In genomic region chr1:37303884-37304574, GRCh38 we compare ENCODE assay signal across 22 cellular contexts.
"Had no signal": no experiment of that assay in that cellular context is flagged by ENCODE, and none has a peak within 500 bp of the region (broad histone marks: within the 10 kb centered on the region; RNA-seq: fewer than 3 reads in every experiment).

No MANE protein-coding gene starts in this region.

- H3K4me3 ChIP-seq: left ventricle myocardium inferior, lower lobe of right lung, psoas muscle, right lobe of liver, tibial artery, upper lobe of left lung, uterus had no signal

- H3K4me1 Mint-ChIP-seq: stimulated activated memory B cell treated with anti-CD40 and anti-IgM and Interleukin-4, amounts not matched to agents 10 μg/mL and 1 μg/mL and 100 μg/mL, for 72 hours had no signal

- H3K27ac ChIP-seq: foreskin keratinocyte, left ventricle myocardium inferior, lower lobe of right lung, neutrophil, psoas muscle, right lobe of liver, tibial artery, upper lobe of left lung, uterus had no signal

- H3K9me3 Mint-ChIP-seq: endodermal cell; natural killer cell treated with Interleukin-12 subunit alpha and Interleukin-12 subunit beta and Interleukin-15 and Interleukin-18, amount 100 ng/mL, for 72 hours; stimulated activated memory B cell treated with anti-CD40 and anti-IgM and Interleukin-4, amounts not matched to agents 10 μg/mL and 1 μg/mL and 100 μg/mL, for 72 hours; stimulated activated naive CD8-positive, alpha-beta T cell treated with anti-CD3 and anti-CD28 coated beads, Interleukin-15, Interleukin-2, amounts not matched to agents 100 ng/mL and 50 ng/mL, for 24 hours had no signal

- ATAC-seq: foreskin keratinocyte; left cardiac atrium; lower lobe of right lung; natural killer cell treated with Interleukin-12 subunit alpha and Interleukin-12 subunit beta and Interleukin-15 and Interleukin-18, amount 100 ng/mL, for 72 hours; psoas muscle; right lobe of liver; stimulated activated memory B cell treated with anti-CD40 and anti-IgM and Interleukin-4, amounts not matched to agents 10 μg/mL and 1 μg/mL and 100 μg/mL, for 72 hours had no signal

- H3K9me3 ChIP-seq: left ventricle myocardium inferior, lower lobe of right lung, neutrophil, psoas muscle, right lobe of liver, tibial artery, upper lobe of left lung, uterus had no signal

- DNase-seq: effector CD4-positive, alpha-beta T cell; endodermal cell; erythroblast; foreskin keratinocyte; kidney; left cardiac atrium; left ventricle myocardium inferior; lower lobe of right lung; mesenchymal stem cell; midbrain; psoas muscle; retina; right lobe of liver; stimulated activated CD4-positive, alpha-beta T cell treated with anti-CD3 and anti-CD28 coated beads, Interleukin-4, amount 100 ng/mL, for 1 hour; stimulated activated CD8-positive, alpha-beta memory T cell treated with anti-CD3 and anti-CD28 coated beads, Interleukin-4, amount 100 ng/mL, for 48 hours; tibial artery; upper lobe of left lung; uterus had no signal

- H3K27ac Mint-ChIP-seq: endodermal cell; natural killer cell treated with Interleukin-12 subunit alpha and Interleukin-12 subunit beta and Interleukin-15 and Interleukin-18, amount 100 ng/mL, for 72 hours; stimulated activated memory B cell treated with anti-CD40 and anti-IgM and Interleukin-4, amounts not matched to agents 10 μg/mL and 1 μg/mL and 100 μg/mL, for 72 hours; stimulated activated naive CD8-positive, alpha-beta T cell treated with anti-CD3 and anti-CD28 coated beads, Interleukin-15, Interleukin-2, amounts not matched to agents 100 ng/mL and 50 ng/mL, for 24 hours had no signal

- H3K36me3 ChIP-seq: left ventricle myocardium inferior, lower lobe of right lung, neutrophil, right lobe of liver, tibial artery, upper lobe of left lung, uterus had no signal

- H3K4me1 ChIP-seq: foreskin keratinocyte, left ventricle myocardium inferior, lower lobe of right lung, psoas muscle, right lobe of liver, upper lobe of left lung, uterus had no signal

- H3K27me3 ChIP-seq: foreskin keratinocyte, right lobe of liver, upper lobe of left lung, uterus had no signal

- H3K4me3 Mint-ChIP-seq: endodermal cell; natural killer cell treated with Interleukin-12 subunit alpha and Interleukin-12 subunit beta and Interleukin-15 and Interleukin-18, amount 100 ng/mL, for 72 hours; stimulated activated memory B cell treated with anti-CD40 and anti-IgM and Interleukin-4, amounts not matched to agents 10 μg/mL and 1 μg/mL and 100 μg/mL, for 72 hours; stimulated activated naive CD8-positive, alpha-beta T cell treated with anti-CD3 and anti-CD28 coated beads, Interleukin-15, Interleukin-2, amounts not matched to agents 100 ng/mL and 50 ng/mL, for 24 hours had no signal

- H3K36me3 Mint-ChIP-seq: natural killer cell treated with Interleukin-12 subunit alpha and Interleukin-12 subunit beta and Interleukin-15 and Interleukin-18, amount 100 ng/mL, for 72 hours; stimulated activated memory B cell treated with anti-CD40 and anti-IgM and Interleukin-4, amounts not matched to agents 10 μg/mL and 1 μg/mL and 100 μg/mL, for 72 hours had no signal
